ENCODE assay signal across 10 cellular contexts in genomic region chr19:4326837-4327251, GRCh38. TPM values are rescaled to one million over a fixed set of nuclear protein-coding genes. Genes with fewer than 3 reads are reported as not detected.
A peak's percentile ranks its signal among the peaks of the same experiment; 100 is the strongest.
DNase-seq lines count a peak whose midpoint lies in the region; ATAC-seq, FAIRE-seq and TF ChIP-seq lines count a peak whose summit lies in the region.
"Had no signal": no experiment of that assay in that cellular context is flagged by ENCODE, and none has a peak within 500 bp of the region (broad histone marks: within the 10 kb centered on the region; RNA-seq: fewer than 3 reads in every experiment).

No MANE protein-coding gene starts in this region.

- no peaks in the 10 kb centered on the region for H3K36me3 ChIP-seq in neural progenitor cell

- H3K27me3 ChIP-seq in neural progenitor cell: peaks cover 11% of the 10 kb centered on the region

- DNase-seq in GM10266 (ENCODE audit: extremely low spot score) (peak; percentile 9), RWPE1 (ENCODE audit: low spot score) (no peak), neural progenitor cell (ENCODE audit: low spot score) (peak; percentile 85), ureter (ENCODE audit: low spot score) (no peak), frontal cortex (ENCODE audit: low spot score in 2 of 2) (no peak), cerebellar cortex (ENCODE audit: low spot score) (no peak)
- DNase-seq in effector CD8-positive, alpha-beta T cell (lab: John Stamatoyannopoulos, UW): peak; percentile 19

- TF ChIP-seq CTCF in GM10266 (IDR thresholded peaks at IDR 0.05; ENCODE audit: control insufficient read depth, insufficient read depth, low read depth, missing control alignments): no peak
- TF ChIP-seq CTCF in RWPE1 (conservative IDR thresholded peaks at IDR 0.05; ENCODE audit: low read depth): no peak
- no peak for TF ChIP-seq CTCF in neural progenitor cell (IDR thresholded peaks at IDR 0.05)

- no peaks in the 10 kb centered on the region for H3K79me2 ChIP-seq in neural progenitor cell (ENCODE audit: low read depth)

- peaks cover 4% of the 10 kb centered on the region for H3K36me3 Mint-ChIP-seq in neural progenitor cell

- H4K20me1 ChIP-seq in neural progenitor cell (ENCODE audit: low read depth): peaks cover 5% of the 10 kb centered on the region

- FAIRE-seq in frontal cortex (lab: Jason Lieb, UNC): no peak
- FAIRE-seq: TTC549 had no signal

- H3K4me3 Mint-ChIP-seq in neural progenitor cell: peak overlapping the region; percentile 89

- 0 out of 2 replicates have a peak overlapping the region, but pooled peaks have one; percentile 13 for H3K27ac ChIP-seq in RWPE1
- no peak overlapping the region for H3K27ac ChIP-seq in neural progenitor cell

- H3K9me3 Mint-ChIP-seq in neural progenitor cell: no peaks in the 10 kb centered on the region

- ATAC-seq in GM18870 (IDR thresholded peaks at IDR 0.05; ENCODE audit: unreplicated experiment): no peak
- ATAC-seq: left lobe of liver had no signal

- POLR2A ChIA-PET in RWPE1 (lab: Yijun Ruan, JAX; ENCODE audit: low non-redundant PET): no interaction called here

- H3K4me1 ChIP-seq in neural progenitor cell: peaks cover 3% of the 10 kb centered on the region

- peak overlapping the region; percentile 48 for H3K4me3 ChIP-seq in neural progenitor cell

- no peak overlapping the region for H3K27ac Mint-ChIP-seq in neural progenitor cell

- no peak overlapping the region for H3K9ac ChIP-seq in neural progenitor cell

- peaks cover 22% of the 10 kb centered on the region for H3K4me1 Mint-ChIP-seq in neural progenitor cell

- peak overlapping the region; percentile 79 for H3K4me2 ChIP-seq in neural progenitor cell

- H2AFZ ChIP-seq in neural progenitor cell (replicated peaks): peak overlapping the region; percentile 29

- peaks cover 21% of the 10 kb centered on the region for H3F3A ChIP-seq in neural progenitor cell (ENCODE audit: low read depth)

- H3K9me3 ChIP-seq in neural progenitor cell (ENCODE audit: low read depth): no peaks in the 10 kb centered on the region

- H3K27me3 Mint-ChIP-seq in neural progenitor cell (ENCODE audit: insufficient read depth, low read depth): peaks cover 13% of the 10 kb centered on the region

- CTCF ChIA-PET in RWPE1 (lab: Yijun Ruan, JAX): no interaction called here

RNA-seq across cellular contexts. Expression of gene STAP2, which starts 11.8 kb away (rescaled TPM):
- total RNA-seq in neural progenitor cell (ENCODE audit: low replicate concordance) (5.7 and 6.8 TPM in 2 replicates), ureter (66.8 TPM), frontal cortex (0.82 TPM)

RNA-seq across cellular contexts. Expression of gene MPND, which starts 16.5 kb away (rescaled TPM):
- total RNA-seq in neural progenitor cell (ENCODE audit: low replicate concordance): 10.6 and 30.4 TPM in 2 replicates
- total RNA-seq in ureter: 30.6 TPM
- total RNA-seq in frontal cortex: 18.8 TPM

RNA-seq across cellular contexts. Expression of gene FSD1, which starts 22.4 kb away (rescaled TPM):
- total RNA-seq in neural progenitor cell (ENCODE audit: low replicate concordance): 48.3 and 104 TPM in 2 replicates
- total RNA-seq in ureter: not detected
- 38.7 TPM for total RNA-seq in frontal cortex

RNA-seq across cellular contexts. Expression of gene TMIGD2, which starts 24.7 kb away (rescaled TPM):
- total RNA-seq in neural progenitor cell (ENCODE audit: low replicate concordance): 0.19 and 1.3 TPM in 2 replicates
- 1.2 TPM for total RNA-seq in ureter
- not detected for total RNA-seq in frontal cortex

RNA-seq across cellular contexts. Expression of gene SHD, which starts 47.8 kb away (rescaled TPM):
- total RNA-seq in neural progenitor cell (ENCODE audit: low replicate concordance): 0.34 TPM in 1 of 2 replicates, not detected in the other
- total RNA-seq in ureter: not detected
- 2.0 TPM for total RNA-seq in frontal cortex

Comparison
In these comparisons a context has a peak if more than half of its experiments do, and no peak if none do; other contexts are left out.
1. DNase-seq: peak in GM10266 (single experiment), effector CD8-positive, alpha-beta T cell (single experiment) and neural progenitor cell (single experiment); none in RWPE1 (single experiment), ureter (single experiment), frontal cortex (0 of 2) and cerebellar cortex (single experiment).
2. RNA of gene FSD1, which starts 22.4 kb away (total RNA-seq): 48.3 to 104 TPM in neural progenitor cell and 38.7 TPM in frontal cortex (single experiment); not detected in ureter (single experiment); every median in the first group is over 10 times any median in the second.